Comparison of ENCODE assay signal across 27 cellular contexts in genomic region chr13:79802389-79803140, GRCh38.
DNase-seq lines count a peak whose midpoint lies in the region; ATAC-seq, FAIRE-seq and TF ChIP-seq lines count a peak whose summit lies in the region.
"Had no signal": no experiment of that assay in that cellular context is flagged by ENCODE, and none has a peak within 500 bp of the region (broad histone marks: within the 10 kb centered on the region; RNA-seq: fewer than 3 reads in every experiment).

No MANE protein-coding gene starts in this region.

- TF ChIP-seq CTCF in BE2C (IDR thresholded peaks at IDR 0.05; ENCODE audit: low read depth, low read length) (no peak), Loucy (conservative IDR thresholded peaks at IDR 0.05; ENCODE audit: low read length) (no peak), H1 (IDR thresholded peaks at IDR 0.05; ENCODE audit: control extremely low read depth in 1 of 3, insufficient read depth in 1 of 3, low read depth in 1 of 3, low read length in 3 of 3) (no peak)

- H3K23ac ChIP-seq in H1 (ENCODE audit: insufficient read length): no peak overlapping the region

- no peak overlapping the region for H2AK5ac ChIP-seq in H1 (ENCODE audit: low read depth, low read length)

- H3K23me2 ChIP-seq in H1 (ENCODE audit: low read depth, low read length): no peaks in the 10 kb centered on the region

- no peak for TF ChIP-seq POLR2A in H1 (IDR thresholded peaks at IDR 0.05; ENCODE audit: control extremely low read depth in 1 of 2, low read depth in 2 of 2, low read length in 2 of 2)

- no peak overlapping the region for H3K56ac ChIP-seq in H1 (replicated peaks; ENCODE audit: insufficient read length, low read depth, low read length)

- peaks cover 37% of the 10 kb centered on the region for H3K4me1 ChIP-seq in BE2C
- peaks cover 19% of the 10 kb centered on the region for H3K4me1 ChIP-seq in Loucy (ENCODE audit: insufficient read depth, low read length, poor library complexity, severe bottlenecking)
- H3K4me1 ChIP-seq in H1 (replicated peaks in 1 of 4; ENCODE audit: control insufficient read depth in 3 of 4, insufficient read depth in 4 of 4, low read length in 3 of 4): peaks cover 0 to 4% (median 2%) of the 10 kb centered on the region in 4 experiments; a peak in 2 of 7 replicates
- H3K4me1 ChIP-seq: pancreas had no signal

- no peak overlapping the region for H3K18ac ChIP-seq in H1 (ENCODE audit: extremely low read depth, low read length)

- TF ChIP-seq RAD21 in H1 (IDR thresholded peaks at IDR 0.05 in 1 of 2, conservative IDR thresholded peaks at IDR 0.05 in 1 of 2; ENCODE audit: low read depth in 2 of 2, low read length in 2 of 2): no peak

- no peak for ATAC-seq in GM21526 (IDR thresholded peaks at IDR 0.05; ENCODE audit: low FRiP score, unreplicated experiment)
- ATAC-seq: activated CD4-positive, alpha-beta T cell treated with anti-CD3 and anti-CD28 coated beads for 36 hours; activated T-helper 17 cell treated with anti-CD3 and anti-CD28 coated beads, Interleukin-2, amount 50 U/mL, for 72 hours; left cardiac atrium; pancreas; Right ventricle myocardium inferior had no signal

- no peak overlapping the region for H4K5ac ChIP-seq in H1 (ENCODE audit: insufficient read length, low read depth, low read length)

- intact Hi-C loops in posterior cingulate gyrus (cut with DNase I): no loop called here

- H3F3A ChIP-seq in Loucy (ENCODE audit: low read depth): no peaks in the 10 kb centered on the region

- 0 out of 2 replicates have a peak overlapping the region, but pooled peaks have one; percentile 32 for H2BK15ac ChIP-seq in H1 (ENCODE audit: low read length)

- no peak overlapping the region for H3K27ac ChIP-seq in H1 (ENCODE audit: low read depth, low read length)
- H3K27ac ChIP-seq: epithelial cell of prostate, pancreas, upper lobe of left lung had no signal

- no peak overlapping the region for H2BK120ac ChIP-seq in H1 (replicated peaks; ENCODE audit: low read depth, low read length)

- H3K36me3 ChIP-seq in BE2C (no peaks in the 10 kb centered on the region), Loucy (ENCODE audit: insufficient read depth, low read length) (no peaks in the 10 kb centered on the region), H1 (ENCODE audit: control insufficient read depth in 2 of 4, insufficient read depth in 4 of 4, low read length in 3 of 4) (no peaks in the 10 kb centered on the region)
- H3K36me3 ChIP-seq: pancreas, upper lobe of left lung had no signal

- H2AFZ ChIP-seq in Loucy (ENCODE audit: low read length): peak overlapping the region; percentile 30; the same call in 1 of the 2 replicates
- no peak overlapping the region for H2AFZ ChIP-seq in H1 (ENCODE audit: low read length)

- DNase-seq in BE2C: peak; percentile 26
- peak; percentile 70 for DNase-seq in NCI-H69 (lab: John Stamatoyannopoulos, UW)
- no peak for DNase-seq in H1 (ENCODE audit: low read depth in 1 of 2, low spot score in 2 of 2)
- DNase-seq in NCI-H1436 (lab: John Stamatoyannopoulos, UW): no peak
- no peak for DNase-seq in T-helper 9 cell
- no peak for DNase-seq in posterior cingulate gyrus
- DNase-seq: activated CD4-positive, alpha-beta T cell treated with anti-CD3 and anti-CD28 coated beads for 36 hours; Caco-2; cortex of kidney; effector memory CD4-positive, alpha-beta T cell; hypothalamus; left cardiac atrium; NCI-H1048; NCI-H1930; NCI-H774; pancreas; retina; stimulated activated naive CD4-positive, alpha-beta T cell; T-helper 2 cell; upper lobe of left lung had no signal

- H4K20me1 ChIP-seq in Loucy (ENCODE audit: insufficient read depth, low read length, poor library complexity, severe bottlenecking) (no peaks in the 10 kb centered on the region), H1 (replicated peaks in 1 of 2; ENCODE audit: control insufficient read depth in 1 of 2, insufficient read depth in 2 of 2, low read length in 2 of 2) (no peaks in the 10 kb centered on the region)

- H2BK20ac ChIP-seq in H1 (ENCODE audit: low read length): no peak overlapping the region

- no peak overlapping the region for H3K4me2 ChIP-seq in Loucy (ENCODE audit: low read depth, low read length, poor library complexity, severe bottlenecking)
- no peak overlapping the region for H3K4me2 ChIP-seq in H1 (ENCODE audit: insufficient read depth in 1 of 2, low read depth in 2 of 2, low read length in 2 of 2)

- H3K27me3 ChIP-seq in BE2C (no peaks in the 10 kb centered on the region), Loucy (ENCODE audit: insufficient read depth, low read length, poor library complexity, severe bottlenecking) (no peaks in the 10 kb centered on the region), H1 (replicated peaks in 1 of 4; ENCODE audit: control insufficient read depth in 3 of 4, extremely low read depth in 1 of 4, insufficient read depth in 3 of 4, low read length in 3 of 4) (no peaks in the 10 kb centered on the region)
- H3K27me3 ChIP-seq: pancreas, upper lobe of left lung had no signal

- H3K79me1 ChIP-seq in H1 (ENCODE audit: low read depth, low read length): no peaks in the 10 kb centered on the region

- CTCF ChIA-PET in H1 (lab: Charles Lee; ENCODE audit: partially characterized antibody): interaction anchor here (1.0 to 1.5 kb wide), 2 partner anchors 95 to 118 kb away, joined by 3 to 4 read pairs; no protein-coding TSS in a partner anchor

- H3K9ac ChIP-seq in Loucy (ENCODE audit: low read depth, low read length, poor library complexity, severe bottlenecking): no peak overlapping the region
- H3K9ac ChIP-seq in H1 (replicated peaks in 1 of 4; ENCODE audit: extremely low read depth in 1 of 4, low read depth in 3 of 4, low read length in 3 of 4): no peak overlapping the region

- H3K9me3 ChIP-seq in BE2C: no peaks in the 10 kb centered on the region
- H3K9me3 ChIP-seq in Loucy (ENCODE audit: insufficient read depth, low read depth, low read length): no peaks in the 10 kb centered on the region
- H3K9me3 ChIP-seq in H1 (ENCODE audit: insufficient read depth in 2 of 2, low read depth in 1 of 2, low read length in 1 of 2): no peaks in the 10 kb centered on the region
- H3K9me3 ChIP-seq: Caco-2, pancreas, upper lobe of left lung had no signal

- POLR2A ChIA-PET in H1 (lab: Charles Lee; ENCODE audit: partially characterized antibody): no interaction called here

- 92% methylated on average over 2 of the region's 2 CpGs; no CpG with 5 or more reads in 1 of the 2 experiments for WGBS in H1 (ENCODE audit: extremely low coverage in 1 of 2, insufficient coverage in 1 of 2, insufficient read length in 1 of 2, insufficient replicate concordance in 2 of 2, low coverage in 1 of 2, low lambda C conversion rate in 2 of 2, missing lambda C conversion rate in 1 of 2), 2 experiments

- H3K9me2 ChIP-seq in Loucy (replicated peaks; ENCODE audit: low read depth, low read length): no peaks in the 10 kb centered on the region

- no peak overlapping the region for H2BK5ac ChIP-seq in H1 (ENCODE audit: low read depth, low read length)

- H4K91ac ChIP-seq in H1 (replicated peaks; ENCODE audit: insufficient read length, low read length): no peak overlapping the region

- H3K14ac ChIP-seq in H1 (ENCODE audit: insufficient read length): no peak overlapping the region

- FAIRE-seq in H1 (lab: Jason Lieb, UNC): no peak
- FAIRE-seq: HTR-8/SVneo, pancreas had no signal

- TF ChIP-seq EP300 in H1 (IDR thresholded peaks at IDR 0.05; ENCODE audit: borderline replicate concordance in 1 of 2, low read depth in 2 of 2, low read length in 2 of 2): no peak

- H4K8ac ChIP-seq in H1 (ENCODE audit: extremely low read depth, insufficient read depth, low read length): no peak overlapping the region

- no peak overlapping the region for H3K4ac ChIP-seq in H1 (replicated peaks; ENCODE audit: insufficient read length, low read depth, low read length)

- H2BK12ac ChIP-seq in H1 (ENCODE audit: low read depth, low read length): no peak overlapping the region

- H3K79me2 ChIP-seq in Loucy (ENCODE audit: insufficient read depth, low read length) (no peaks in the 10 kb centered on the region), H1 (ENCODE audit: control insufficient read depth in 1 of 2, insufficient read depth in 2 of 2, low read length in 2 of 2) (no peaks in the 10 kb centered on the region)

- H3K4me3 ChIP-seq in BE2C (ENCODE audit: low read depth, low read length): no peak overlapping the region
- no peak overlapping the region for H3K4me3 ChIP-seq in Loucy (ENCODE audit: low read length, poor library complexity, severe bottlenecking)
- no peak overlapping the region for H3K4me3 ChIP-seq in H1 (ENCODE audit: extremely low read depth in 1 of 4, insufficient read depth in 2 of 4, low read depth in 3 of 4, low read length in 4 of 4)
- H3K4me3 ChIP-seq: lung, pancreas, upper lobe of left lung had no signal

TF ChIP-seq in H1, 55 proteins besides CTCF, POLR2A, EP300 and RAD21:
- no peak for TF ChIP-seq YY1 (IDR thresholded peaks at IDR 0.05; ENCODE audit: low read depth, low read length)
- no peak for TF ChIP-seq POU5F1 (IDR thresholded peaks at IDR 0.05; ENCODE audit: low read depth, low read length)
- no peak for TF ChIP-seq KDM1A (IDR thresholded peaks at IDR 0.05; ENCODE audit: borderline replicate concordance, low read length)
- TF ChIP-seq CHD1 (IDR thresholded peaks at IDR 0.05; ENCODE audit: low read depth, low read length): no peak
- no peak for TF ChIP-seq CBX5 (IDR thresholded peaks at IDR 0.05; ENCODE audit: low read depth, low read length)
- no peak for TF ChIP-seq SIRT6 (IDR thresholded peaks at IDR 0.05; ENCODE audit: low read length)
- no peak for TF ChIP-seq RFX5 (IDR thresholded peaks at IDR 0.05; ENCODE audit: borderline replicate concordance, low read depth, low read length)
- TF ChIP-seq KDM5A (IDR thresholded peaks at IDR 0.05; ENCODE audit: low read length): no peak
- no peak for TF ChIP-seq GABPA (IDR thresholded peaks at IDR 0.05; ENCODE audit: borderline replicate concordance, insufficient read depth, low read length)
- TF ChIP-seq TBP (IDR thresholded peaks at IDR 0.05; ENCODE audit: low read depth, low read length): no peak

Comparison
In these comparisons a context has a peak if more than half of its experiments do, and no peak if none do; other contexts are left out.
1. DNase-seq: peak in BE2C (single experiment) and NCI-H69 (single experiment); none in H1 (0 of 2), NCI-H1436 (single experiment), T-helper 9 cell (single experiment) and posterior cingulate gyrus (0 of 10).